ENCODE assay signal across 33 cellular contexts in the genomic region with DNA sequence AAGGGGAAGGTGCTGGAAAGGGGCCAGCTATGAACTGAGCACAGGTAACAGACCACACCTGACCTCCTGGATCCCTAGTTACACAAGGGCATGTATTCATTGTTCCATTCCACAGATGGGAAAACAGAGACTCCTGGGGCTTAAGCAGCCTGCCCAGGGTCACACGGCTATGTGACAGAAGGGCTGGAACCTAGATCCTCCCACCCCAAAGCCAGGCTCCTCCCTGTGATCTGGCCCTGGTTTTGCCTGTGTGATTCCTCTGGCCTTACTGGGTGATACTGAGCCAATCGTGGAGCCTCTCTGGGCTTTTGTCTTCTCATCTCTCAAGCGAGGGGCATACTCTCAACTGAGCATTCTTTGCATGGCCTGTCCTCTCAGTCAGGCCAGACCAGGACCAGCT.
"Had no signal": no experiment of that assay in that cellular context is flagged by ENCODE, and none has a peak within 500 bp of the region (broad histone marks: within the 10 kb centered on the region; RNA-seq: fewer than 3 reads in every experiment).

No MANE protein-coding gene starts in this region.

- H3K9ac ChIP-seq: parathyroid adenoma had no signal

- H3K9me3 ChIP-seq: adrenal gland, body of pancreas, colonic mucosa, gastroesophageal sphincter, left lung, lower lobe of right lung, right atrium auricular region, tibial nerve had no signal

- H3K4me1 ChIP-seq: colonic mucosa, left lung, parathyroid adenoma had no signal

- H3K4me2 ChIP-seq: smooth muscle cell had no signal

- H3K27ac ChIP-seq: adrenal gland, body of pancreas, cardiac muscle cell, colonic mucosa, gastroesophageal sphincter, left lung, lower lobe of right lung, parathyroid adenoma, right atrium auricular region, tibial nerve, VCaP had no signal

- H3K79me2 ChIP-seq: parathyroid adenoma had no signal

- DNase-seq: activated CD4-positive, alpha-beta memory T cell treated with anti-CD3 and anti-CD28 coated beads for 36 hours; activated CD4-positive, alpha-beta T cell treated with anti-CD3 and anti-CD28 coated beads, Interleukin-2, amount 10 ng/mL, durations not matched to agents 24 days and 14 days; activated CD4-positive, CD25-positive, alpha-beta regulatory T cell treated with anti-CD3 and anti-CD28 coated beads, Interleukin-2, amount 50 U/mL, for 72 hours; activated CD8-positive, alpha-beta memory T cell treated with anti-CD3 and anti-CD28 coated beads, Interleukin-2, amount 50 U/mL, for 4 hours; activated effector memory CD4-positive, alpha-beta T cell treated with anti-CD3 and anti-CD28 coated beads, Interleukin-2, amount 50 U/mL, for 16 hours; activated naive CD4-positive, alpha-beta T cell treated with anti-CD3 and anti-CD28 coated beads for 36 hours; activated naive CD8-positive, alpha-beta T cell treated with anti-CD3 and anti-CD28 coated beads for 36 hours; activated T-cell treated with anti-CD3 and anti-CD28 coated beads, Interleukin-2, amount 50 U/mL, for 1 hour; adrenal gland; aorta; body of pancreas; cerebellar nuclear complex; colonic mucosa; effector memory CD4-positive, alpha-beta T cell; erythroblast; head of caudate nucleus; hypothalamus; kidney glomerular epithelial cell; left lung; lower lobe of right lung; mesenchymal stem cell; stimulated activated CD4-positive, alpha-beta T cell treated with anti-CD3 and anti-CD28 coated beads, Interleukin-15, amount 100 ng/mL, for 24 hours; stimulated activated naive CD4-positive, alpha-beta T cell treated with Interleukin-2 at 50 U/mL for 16 hours; SW 1271; T-helper 9 cell had no signal

- H3K36me3 ChIP-seq: adrenal gland, cardiac muscle cell, colonic mucosa, gastroesophageal sphincter, left lung, lower lobe of right lung, right atrium auricular region, tibial nerve had no signal

- H3K27me3 ChIP-seq: adrenal gland, body of pancreas, colonic mucosa, left lung, right atrium auricular region, tibial nerve had no signal

- H2AFZ ChIP-seq: parathyroid adenoma had no signal

- ATAC-seq: body of pancreas; gastroesophageal sphincter; left lung; lower lobe of right lung; natural killer cell treated with Interleukin-12 subunit alpha and Interleukin-12 subunit beta and Interleukin-15 and Interleukin-18, amount 100 ng/mL, for 72 hours had no signal

- H3K4me3 ChIP-seq: adrenal gland, body of pancreas, cardiac muscle cell, colonic mucosa, gastroesophageal sphincter, left lung, lower lobe of right lung, right atrium auricular region, smooth muscle cell, tibial nerve had no signal
